1 cellular context compared by ENCODE assay signal in genomic region chr11:10351435-10351767, GRCh38.
TF ChIP-seq lines count a peak whose summit lies in the region.

No MANE protein-coding gene starts in this region.

TF ChIP-seq in K562, 482 proteins besides CTCF, POLR2A, EP300 and RAD21 (continued from another document and continues in another):
- no peak for TF ChIP-seq POLR2AphosphoS5 (IDR thresholded peaks at IDR 0.05; ENCODE audit: control insufficient read depth, insufficient read depth, low read depth, low read length)
- no peak for TF ChIP-seq PRDM10 (IDR thresholded peaks at IDR 0.05; ENCODE audit: partially characterized antibody)
- TF ChIP-seq FOXK1 (CRISPR knock-in tag; IDR thresholded peaks at IDR 0.05; ENCODE audit: borderline replicate concordance) = no peak
- TF ChIP-seq IRF1 (CRISPR knock-in tag; IDR thresholded peaks at IDR 0.05; ENCODE audit: borderline replicate concordance) = no peak
- no peak for TF ChIP-seq ZBTB7A (IDR thresholded peaks at IDR 0.05; ENCODE audit: borderline replicate concordance, control insufficient read depth, low read depth, low read length)
- no peak for TF ChIP-seq JUND (IDR thresholded peaks at IDR 0.05; ENCODE audit: borderline replicate concordance, low read depth, low read length)
- TF ChIP-seq JUND (tag; IDR thresholded peaks at IDR 0.05; ENCODE audit: borderline replicate concordance, low read depth, low read length) = 0 out of 3 replicates have a peak, but pooled peaks have one; percentile 32
- TF ChIP-seq GTF3C2 (IDR thresholded peaks at IDR 0.05; ENCODE audit: borderline replicate concordance, extremely low read depth, insufficient read length) = no peak
- TF ChIP-seq ZNF512 (tag; IDR thresholded peaks at IDR 0.05) = no peak
- TF ChIP-seq TCF7L2 (IDR thresholded peaks at IDR 0.05; ENCODE audit: low read depth, low read length) = no peak
- TF ChIP-seq ELF2 (CRISPR knock-in tag; IDR thresholded peaks at IDR 0.05) = no peak
- no peak for TF ChIP-seq CC2D1A (IDR thresholded peaks at IDR 0.05)
- TF ChIP-seq TFAM (CRISPR knock-in tag; conservative IDR thresholded peaks at IDR 0.05) = no peak
- TF ChIP-seq SMARCE1 (IDR thresholded peaks at IDR 0.05) = no peak
- no peak for TF ChIP-seq COPS2 (conservative IDR thresholded peaks at IDR 0.05)
- no peak for TF ChIP-seq FOXA1 (IDR thresholded peaks at IDR 0.05; ENCODE audit: borderline replicate concordance)
- TF ChIP-seq MAX (CRISPR knock-in tag; IDR thresholded peaks at IDR 0.05) = no peak
- no peak for TF ChIP-seq POLR2AphosphoS2 (IDR thresholded peaks at IDR 0.05; ENCODE audit: low read length)
- TF ChIP-seq ZBTB9 (CRISPR knock-in tag; IDR thresholded peaks at IDR 0.05) = no peak
- TF ChIP-seq TFE3 (CRISPR knock-in tag; IDR thresholded peaks at IDR 0.05) = no peak
- no peak for TF ChIP-seq DMBX1 (CRISPR knock-in tag; IDR thresholded peaks at IDR 0.05; ENCODE audit: borderline replicate concordance)
- TF ChIP-seq IRF9 (tag; IDR thresholded peaks at IDR 0.05) = no peak
- no peak for TF ChIP-seq ZNF316 (IDR thresholded peaks at IDR 0.05)
- TF ChIP-seq USF2 (CRISPR knock-in tag; IDR thresholded peaks at IDR 0.05) = no peak
- no peak for TF ChIP-seq AFF1 (IDR thresholded peaks at IDR 0.05; ENCODE audit: low read depth in 1 of 2, partially characterized antibody in 2 of 2)
- TF ChIP-seq HLTF (IDR thresholded peaks at IDR 0.05) = no peak
- TF ChIP-seq ZNF212 (CRISPR knock-in tag; IDR thresholded peaks at IDR 0.05) = no peak
- TF ChIP-seq CAMTA2 (CRISPR knock-in tag; conservative IDR thresholded peaks at IDR 0.05) = no peak
- no peak for TF ChIP-seq SNAPC5 (CRISPR knock-in tag; IDR thresholded peaks at IDR 0.05)
- TF ChIP-seq E2F4 (CRISPR knock-in tag; IDR thresholded peaks at IDR 0.05; ENCODE audit: low read depth) = no peak
- TF ChIP-seq ZNF639 (CRISPR knock-in tag; conservative IDR thresholded peaks at IDR 0.05 in 1 of 2, IDR thresholded peaks at IDR 0.05 in 1 of 2) = peak in 1 of 2 experiments; percentile 32; a peak in 1 of 4 replicates
- TF ChIP-seq ZNF41 (CRISPR knock-in tag; conservative IDR thresholded peaks at IDR 0.05) = no peak
- no peak for TF ChIP-seq TOE1 (IDR thresholded peaks at IDR 0.05; ENCODE audit: borderline replicate concordance)
- TF ChIP-seq TOE1 (CRISPR knock-in tag; IDR thresholded peaks at IDR 0.05; ENCODE audit: borderline replicate concordance, low read depth) = no peak
